Comparison of ENCODE assay signal across 23 cellular contexts in genomic region chr12:71303199-71303598, GRCh38.
A peak's percentile ranks its signal among the peaks of the same experiment; 100 is the strongest.
DNase-seq lines count a peak whose midpoint lies in the region; ATAC-seq, FAIRE-seq and TF ChIP-seq lines count a peak whose summit lies in the region.
"Had no signal": no experiment of that assay in that cellular context is flagged by ENCODE, and none has a peak within 500 bp of the region (broad histone marks: within the 10 kb centered on the region; RNA-seq: fewer than 3 reads in every experiment).

No MANE protein-coding gene starts in this region.

- TF ChIP-seq CTCF in bronchial epithelial cell (IDR thresholded peaks at IDR 0.05; ENCODE audit: insufficient read depth, low read length, severe bottlenecking) (no peak), kidney epithelial cell (IDR thresholded peaks at IDR 0.05; ENCODE audit: insufficient read depth, low read length, poor library complexity, severe bottlenecking) (no peak), stomach (IDR thresholded peaks at IDR 0.05) (no peak)

- intact Hi-C loops in stomach (cut with DNase I; ENCODE audit: low total_unique reads), result no loop called here

- no peak for TF ChIP-seq EP300 in stomach (IDR thresholded peaks at IDR 0.05)

- H3K4me3 ChIP-seq in bronchial epithelial cell (ENCODE audit: low read depth, low read length) (no peak overlapping the region), kidney epithelial cell (ENCODE audit: low read depth, low read length) (no peak overlapping the region), stomach (no peak overlapping the region)
- H3K4me3 ChIP-seq: BLaER1, left lung, upper lobe of right lung had no signal

- no peaks in the 10 kb centered on the region for H3K4me1 ChIP-seq in stomach
- H3K4me1 ChIP-seq: BLaER1, left lung, upper lobe of right lung had no signal

- no peak for FAIRE-seq in bronchial epithelial cell (lab: Jason Lieb, UNC)
- FAIRE-seq: small intestine had no signal

- in situ Hi-C loops in Caki2 (cut with HindIII; ENCODE audit: low pct_unique_long_range_greater_than_20kb, low sequenced_read_pairs), result no loop called here

- DNase-seq in Caki2 (ENCODE audit: low read depth), result peak; percentile 53
- peak; percentile 55 for DNase-seq in NCI-H226
- DNase-seq in bronchial epithelial cell (ENCODE audit: low read depth), result peak; percentile 76
- DNase-seq in kidney epithelial cell (ENCODE audit: low read depth), result peak; percentile 14
- no peak for DNase-seq in HuH-7 (ENCODE audit: low spot score)
- DNase-seq in stomach, result no peak
- DNase-seq in occipital lobe (lab: John Stamatoyannopoulos, UW), result no peak
- DNase-seq: activated CD4-positive, CD25-positive, alpha-beta regulatory T cell treated with anti-CD3 and anti-CD28 coated beads, Interleukin-2, amount 50 U/mL, for 72 hours; activated CD8-positive, alpha-beta T cell treated with anti-CD3 and anti-CD28 coated beads, Interleukin-2, amount 10 ng/mL, durations not matched to agents 7 days and 5 days; activated gamma-delta T cell; activated naive CD8-positive, alpha-beta T cell treated with anti-CD3 and anti-CD28 coated beads, Interleukin-2, amount 50 U/mL, for 24 hours; cortex of kidney; H7; left lung; NCI-H1436; NCI-H524; NK-92 treated with Interleukin-12 subunit alpha and Interleukin-12 subunit beta, amount 100 ng/mL, for 24 hours; nucleus accumbens; small intestine; upper lobe of right lung had no signal

- no peaks in the 10 kb centered on the region for H3K9me3 ChIP-seq in stomach
- H3K9me3 ChIP-seq: BLaER1, left lung, upper lobe of right lung had no signal

- TF ChIP-seq POLR2A in stomach (IDR thresholded peaks at IDR 0.05), result no peak

- ATAC-seq in GM19467 (IDR thresholded peaks at IDR 0.05; ENCODE audit: unreplicated experiment), result no peak
- ATAC-seq: activated CD8-positive, alpha-beta T cell treated with anti-CD3 and anti-CD28 coated beads, Interleukin-2, amount 10 ng/mL, durations not matched to agents 7 days and 5 days; activated naive CD8-positive, alpha-beta T cell treated with anti-CD3 and anti-CD28 coated beads, Interleukin-2, amount 50 U/mL, for 24 hours; left lung; Panc1; upper lobe of right lung had no signal

- H3K36me3 ChIP-seq in bronchial epithelial cell (ENCODE audit: control insufficient read depth, insufficient read depth, low read length) (no peaks in the 10 kb centered on the region), kidney epithelial cell (ENCODE audit: control insufficient read depth, insufficient read depth, low read length) (no peaks in the 10 kb centered on the region), stomach (no peaks in the 10 kb centered on the region)
- H3K36me3 ChIP-seq: BLaER1, left lung, upper lobe of right lung had no signal

- H3K27ac ChIP-seq in stomach, result no peak overlapping the region
- H3K27ac ChIP-seq: BLaER1, left lung, upper lobe of right lung had no signal

- H3K27me3 ChIP-seq in bronchial epithelial cell (ENCODE audit: control insufficient read depth, insufficient read depth, low read length) (no peaks in the 10 kb centered on the region), kidney epithelial cell (ENCODE audit: control insufficient read depth, insufficient read depth, low read length) (no peaks in the 10 kb centered on the region), stomach (no peaks in the 10 kb centered on the region)
- H3K27me3 ChIP-seq: BLaER1, left lung, upper lobe of right lung had no signal

Comparison
In these comparisons a context has a peak if more than half of its experiments do, and no peak if none do; other contexts are left out.
1. DNase-seq: peak in Caki2 (single experiment), NCI-H226 (single experiment), bronchial epithelial cell (single experiment) and kidney epithelial cell (single experiment); none in HuH-7 (single experiment), stomach (single experiment) and occipital lobe (single experiment).